12 cellular contexts compared by ENCODE assay signal in genomic region chr6:45454008-45454911, GRCh38.
DNase-seq lines count a peak whose midpoint lies in the region; TF ChIP-seq lines count a peak whose summit lies in the region.
"Had no signal": no experiment of that assay in that cellular context is flagged by ENCODE, and none has a peak within 500 bp of the region (broad histone marks: within the 10 kb centered on the region; RNA-seq: fewer than 3 reads in every experiment).

No MANE protein-coding gene starts in this region.

- DNase-seq in GM04503 (ENCODE audit: low read depth) (peak; percentile 66), RPMI7951 (ENCODE audit: low read depth) (peak; percentile 86), epithelial cell of esophagus (ENCODE audit: low read depth) (peak; percentile 39), smooth muscle cell (lab: John Stamatoyannopoulos, UW; ENCODE audit: unreplicated experiment) (no peak), cerebellar cortex (ENCODE audit: low spot score) (no peak), HK-2 (ENCODE audit: unreplicated experiment) (no peak), NCI-H1105 (lab: John Stamatoyannopoulos, UW) (no peak)
- DNase-seq: activated naive CD8-positive, alpha-beta T cell treated with anti-CD3 and anti-CD28 coated beads, Interleukin-2, amount 50 U/mL, for 24 hours; NCI-H1092; NCI-H526; testis had no signal

- WGBS in smooth muscle cell (ENCODE audit: low lambda C conversion rate), result 16% methylated on average over 4 of the region's 4 CpGs

- H3K79me2 ChIP-seq in smooth muscle cell (ENCODE audit: low read depth), result peaks cover 22% of the 10 kb centered on the region

- H3K9me3 ChIP-seq in smooth muscle cell (replicated peaks; ENCODE audit: low read depth), result no peaks in the 10 kb centered on the region
- H3K9me3 ChIP-seq: testis had no signal

- no peak overlapping the region for H3K9ac ChIP-seq in smooth muscle cell (ENCODE audit: low read depth)

- H3K27me3 ChIP-seq in smooth muscle cell (ENCODE audit: low read depth), result no peaks in the 10 kb centered on the region
- H3K27me3 ChIP-seq: testis had no signal

- H3K4me1 ChIP-seq in smooth muscle cell (ENCODE audit: low read depth), result peaks cover 9% of the 10 kb centered on the region
- H3K4me1 ChIP-seq: testis had no signal

- H3K36me3 ChIP-seq in smooth muscle cell (ENCODE audit: low read depth), result peaks cover 6% of the 10 kb centered on the region

- peaks cover 17% of the 10 kb centered on the region for H3F3A ChIP-seq in smooth muscle cell (ENCODE audit: low read depth)

- peak overlapping the region; percentile 65 for H3K4me2 ChIP-seq in smooth muscle cell

- H4K20me1 ChIP-seq in smooth muscle cell (ENCODE audit: low read depth), result no peaks in the 10 kb centered on the region

- peak overlapping the region; percentile 61 for H3K27ac ChIP-seq in smooth muscle cell (ENCODE audit: low read depth)
- H3K27ac ChIP-seq: epithelial cell of prostate, testis had no signal

- no peak for TF ChIP-seq CTCF in epithelial cell of esophagus (IDR thresholded peaks at IDR 0.05; ENCODE audit: insufficient read depth, low read depth, low read length, missing control alignments)
- no peak for TF ChIP-seq CTCF in smooth muscle cell (IDR thresholded peaks at IDR 0.05; ENCODE audit: borderline replicate concordance, insufficient read depth, poor library complexity, severe bottlenecking)

- H2AFZ ChIP-seq in smooth muscle cell (ENCODE audit: low read depth), result no peak overlapping the region

- H3K4me3 ChIP-seq in epithelial cell of esophagus (ENCODE audit: low read length), result no peak overlapping the region
- H3K4me3 ChIP-seq in smooth muscle cell, result no peak overlapping the region
- H3K4me3 ChIP-seq: testis had no signal

Comparison
In these comparisons a context has a peak if more than half of its experiments do, and no peak if none do; other contexts are left out.
1. DNase-seq: peak in GM04503 (single experiment), RPMI7951 (single experiment) and epithelial cell of esophagus (single experiment); none in smooth muscle cell (single experiment), cerebellar cortex (single experiment), HK-2 (single experiment) and NCI-H1105 (single experiment).